8 cellular contexts compared by ENCODE assay signal in genomic region chr2:29841386-29842004, GRCh38.
DNase-seq lines count a peak whose midpoint lies in the region; ATAC-seq and TF ChIP-seq lines count a peak whose summit lies in the region.

No MANE protein-coding gene starts in this region.

- peaks cover 12% of the 10 kb centered on the region for H3K9me3 Mint-ChIP-seq in progenitor cell of endocrine pancreas (ENCODE audit: low read depth)

- H3K36me3 Mint-ChIP-seq in progenitor cell of endocrine pancreas (ENCODE audit: insufficient read depth), result no peaks in the 10 kb centered on the region

- TF ChIP-seq CTCF in LNCAP (IDR thresholded peaks at IDR 0.05), result peak; percentile 93
- peak; percentile 93 for TF ChIP-seq CTCF in VCaP (conservative IDR thresholded peaks at IDR 0.05)
- peak; percentile 81 for TF ChIP-seq CTCF in progenitor cell of endocrine pancreas (IDR thresholded peaks at IDR 0.05; ENCODE audit: unreplicated experiment)

- no peak overlapping the region for H3K27ac Mint-ChIP-seq in progenitor cell of endocrine pancreas

- H3K27ac ChIP-seq in VCaP, result no peak overlapping the region

- peak; percentile 32 for DNase-seq in activated CD4-positive, alpha-beta T cell treated with anti-CD3 and anti-CD28 coated beads for 48 hours
- DNase-seq in activated CD4-positive, alpha-beta T cell treated with anti-CD3 and anti-CD28 coated beads, Interleukin-2, amount 50 U/mL, for 1 hour, result no peak
- DNase-seq in fibroblast of the conjunctiva (ENCODE audit: low read depth) (peak; percentile 12), progenitor cell of endocrine pancreas (ENCODE audit: low spot score, unreplicated experiment) (no peak), UCSD-AML1 (lab: John Stamatoyannopoulos, UW; ENCODE audit: unreplicated experiment) (no peak)

- no peaks in the 10 kb centered on the region for H3K4me1 Mint-ChIP-seq in progenitor cell of endocrine pancreas (ENCODE audit: low read depth)

- no peak for ATAC-seq in HG03342 (IDR thresholded peaks at IDR 0.05; ENCODE audit: unreplicated experiment)

- no peak overlapping the region for H3K4me3 Mint-ChIP-seq in progenitor cell of endocrine pancreas (ENCODE audit: low read depth)

- peaks cover 23% of the 10 kb centered on the region for H3K27me3 Mint-ChIP-seq in progenitor cell of endocrine pancreas

Comparison
In these comparisons a context has a peak if more than half of its experiments do, and no peak if none do; other contexts are left out.
1. DNase-seq: peak in activated CD4-positive, alpha-beta T cell treated with anti-CD3 and anti-CD28 coated beads for 48 hours (single experiment) and fibroblast of the conjunctiva (single experiment); none in activated CD4-positive, alpha-beta T cell treated with anti-CD3 and anti-CD28 coated beads, Interleukin-2, amount 50 U/mL, for 1 hour (single experiment), progenitor cell of endocrine pancreas (single experiment) and UCSD-AML1 (single experiment).
2. Peak in every context shown above with its lines, with median percentiles within 50 percentile points of each other: CTCF ChIP-seq.